2 cellular contexts compared by ENCODE assay signal in the genomic region with DNA sequence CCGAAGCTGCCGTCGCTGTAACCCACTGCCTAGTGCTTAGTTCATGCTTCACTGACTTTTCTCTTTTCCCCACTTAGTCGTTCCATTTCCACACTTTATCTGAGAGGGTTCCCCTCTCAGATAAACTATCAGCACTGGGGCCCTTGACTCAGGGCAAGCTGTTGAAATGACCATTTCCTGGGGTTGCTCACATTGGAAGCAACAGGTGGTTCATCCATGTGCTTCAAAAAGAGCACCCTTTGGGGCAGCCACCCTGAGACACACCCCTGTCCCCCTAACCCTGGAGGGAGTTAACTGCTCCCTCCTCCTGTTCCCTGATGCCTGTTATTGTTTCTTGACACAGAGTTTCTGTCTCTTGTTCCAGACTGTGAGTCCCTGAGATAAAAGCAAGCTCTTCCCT.
A peak's percentile ranks its signal among the peaks of the same experiment; 100 is the strongest.
TF ChIP-seq lines count a peak whose summit lies in the region.

No MANE protein-coding gene starts in this region.

TF ChIP-seq in HEK293, 187 proteins besides CTCF, POLR2A, EP300 and RAD21:
- TF ChIP-seq SCRT2 (tag by site-specific recombination; IDR thresholded peaks at IDR 0.05), result peak; percentile 90
- no peak for TF ChIP-seq ZNF366 (tag by site-specific recombination; conservative IDR thresholded peaks at IDR 0.05)
- no peak for TF ChIP-seq ZNF426 (tag by site-specific recombination; IDR thresholded peaks at IDR 0.05)
- TF ChIP-seq, protein P1, sequence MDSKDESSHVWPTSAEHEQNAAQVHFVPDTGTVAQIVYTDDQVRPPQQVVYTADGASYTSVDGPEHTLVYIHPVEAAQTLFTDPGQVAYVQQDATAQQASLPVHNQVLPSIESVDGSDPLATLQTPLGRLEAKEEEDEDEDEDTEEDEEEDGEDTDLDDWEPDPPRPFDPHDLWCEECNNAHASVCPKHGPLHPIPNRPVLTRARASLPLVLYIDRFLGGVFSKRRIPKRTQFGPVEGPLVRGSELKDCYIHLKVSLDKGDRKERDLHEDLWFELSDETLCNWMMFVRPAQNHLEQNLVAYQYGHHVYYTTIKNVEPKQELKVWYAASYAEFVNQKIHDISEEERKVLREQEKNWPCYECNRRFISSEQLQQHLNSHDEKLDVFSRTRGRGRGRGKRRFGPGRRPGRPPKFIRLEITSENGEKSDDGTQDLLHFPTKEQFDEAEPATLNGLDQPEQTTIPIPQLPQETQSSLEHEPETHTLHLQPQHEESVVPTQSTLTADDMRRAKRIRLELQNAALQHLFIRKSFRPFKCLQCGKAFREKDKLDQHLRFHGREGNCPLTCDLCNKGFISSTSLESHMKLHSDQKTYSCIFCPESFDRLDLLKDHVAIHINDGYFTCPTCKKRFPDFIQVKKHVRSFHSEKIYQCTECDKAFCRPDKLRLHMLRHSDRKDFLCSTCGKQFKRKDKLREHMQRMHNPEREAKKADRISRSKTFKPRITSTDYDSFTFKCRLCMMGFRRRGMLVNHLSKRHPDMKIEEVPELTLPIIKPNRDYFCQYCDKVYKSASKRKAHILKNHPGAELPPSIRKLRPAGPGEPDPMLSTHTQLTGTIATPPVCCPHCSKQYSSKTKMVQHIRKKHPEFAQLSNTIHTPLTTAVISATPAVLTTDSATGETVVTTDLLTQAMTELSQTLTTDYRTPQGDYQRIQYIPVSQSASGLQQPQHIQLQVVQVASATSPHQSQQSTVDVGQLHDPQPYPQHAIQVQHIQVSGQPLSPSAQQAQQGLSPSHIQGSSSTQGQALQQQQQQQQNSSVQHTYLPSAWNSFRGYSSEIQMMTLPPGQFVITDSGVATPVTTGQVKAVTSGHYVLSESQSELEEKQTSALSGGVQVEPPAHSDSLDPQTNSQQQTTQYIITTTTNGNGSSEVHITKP (tag by site-specific recombination; IDR thresholded peaks at IDR 0.05), result 0 out of 2 replicates have a peak, but pooled peaks have one; percentile 12
- TF ChIP-seq SCRT1 (tag by site-specific recombination; IDR thresholded peaks at IDR 0.05; ENCODE audit: borderline replicate concordance), result peak; percentile 87

TF ChIP-seq in H1, 55 proteins besides CTCF, POLR2A, EP300 and RAD21:
- TF ChIP-seq SIX5 (IDR thresholded peaks at IDR 0.05; ENCODE audit: low read depth, low read length) (no peak), ZNF274 (IDR thresholded peaks at IDR 0.05; ENCODE audit: borderline replicate concordance, extremely low read depth, low read length) (no peak), BRCA1 (IDR thresholded peaks at IDR 0.05; ENCODE audit: low read depth, low read length) (no peak), POU5F1 (IDR thresholded peaks at IDR 0.05; ENCODE audit: low read depth, low read length) (no peak), SIN3A (conservative IDR thresholded peaks at IDR 0.05 in 1 of 2, IDR thresholded peaks at IDR 0.05 in 1 of 2; ENCODE audit: low read depth in 1 of 2, low read length in 2 of 2) (no peak), TCF12 (IDR thresholded peaks at IDR 0.05; ENCODE audit: low read depth, low read length) (no peak), EZH2 (IDR thresholded peaks at IDR 0.05; ENCODE audit: low read depth, low read length, severe bottlenecking) (no peak), JUN (IDR thresholded peaks at IDR 0.05; ENCODE audit: low read depth, low read length) (no peak)
